Comparison of ENCODE assay signal across 28 cellular contexts in the genomic region with DNA sequence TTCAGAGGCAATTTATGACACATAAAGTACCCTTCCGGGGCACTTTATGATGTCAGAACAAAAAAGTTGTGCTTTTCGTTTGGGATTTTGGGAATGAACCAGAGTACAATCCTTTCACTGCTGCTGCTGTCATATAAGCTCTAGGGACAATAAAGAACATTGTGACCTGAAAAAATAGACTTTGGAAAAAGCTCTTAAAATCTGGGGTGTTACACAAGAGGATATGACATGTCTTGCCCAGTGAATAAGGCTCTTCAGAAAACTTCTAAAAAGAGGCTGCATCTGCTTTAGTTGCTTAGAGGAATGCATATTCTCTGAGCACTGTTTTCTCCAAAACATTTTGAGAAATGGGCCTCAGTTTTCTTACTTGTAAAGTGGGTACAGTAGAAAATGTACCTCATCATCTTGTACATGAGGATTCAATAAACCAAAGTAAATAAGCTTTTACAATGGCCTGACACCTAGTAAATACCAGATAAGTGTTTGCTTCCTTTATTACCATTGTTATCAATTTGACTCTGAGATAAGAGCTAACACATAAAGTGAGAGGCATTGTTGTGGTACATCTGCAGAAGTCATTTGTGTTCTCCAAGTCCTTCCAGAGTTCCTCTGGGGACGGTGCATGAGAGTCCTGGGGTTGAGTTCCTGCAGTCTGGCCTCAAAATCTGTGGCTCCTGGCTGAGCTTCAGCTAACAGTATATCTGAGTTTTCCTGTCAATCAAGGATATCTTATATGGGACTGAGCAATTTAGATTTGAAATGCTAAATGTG.
"Had no signal": no experiment of that assay in that cellular context is flagged by ENCODE, and none has a peak within 500 bp of the region (broad histone marks: within the 10 kb centered on the region; RNA-seq: fewer than 3 reads in every experiment).

No MANE protein-coding gene starts in this region.

- H3K27ac ChIP-seq: ascending aorta, breast epithelium, esophagus muscularis mucosa, left lung, suprapubic skin, transverse colon, uterus had no signal

- H3K36me3 Mint-ChIP-seq: naive B cell had no signal

- H3K4me1 Mint-ChIP-seq: activated naive CD8-positive, alpha-beta T cell treated with anti-CD3 and anti-CD28 coated beads, Interleukin-2, amount 50 U/mL, for 24 hours; naive B cell had no signal

- H3K27me3 ChIP-seq: ascending aorta, breast epithelium, esophagus muscularis mucosa, left lung, suprapubic skin, transverse colon, uterus had no signal

- H3K36me3 ChIP-seq: ascending aorta, breast epithelium, esophagus muscularis mucosa, left lung, suprapubic skin, transverse colon, uterus had no signal

- H3K27ac Mint-ChIP-seq: activated naive CD4-positive, alpha-beta T cell treated with anti-CD3 and anti-CD28 coated beads for 36 hours; activated naive CD8-positive, alpha-beta T cell treated with anti-CD3 and anti-CD28 coated beads, Interleukin-2, amount 50 U/mL, for 24 hours; naive B cell; progenitor cell of endocrine pancreas; stimulated activated naive CD8-positive, alpha-beta T cell treated with anti-CD3 and anti-CD28 coated beads, Interleukin-15, Interleukin-2, amounts not matched to agents 100 ng/mL and 50 ng/mL, for 24 hours; T-helper 1 cell treated with Interleukin-12 subunit alpha and Interleukin-12 subunit beta and Interleukin-4 antibody, amounts not matched to agents 30 μg/mL and 1 μg/mL, for 36 hours had no signal

- H3K4me3 ChIP-seq: ascending aorta, breast epithelium, esophagus muscularis mucosa, left lung, mucosa of descending colon, suprapubic skin, transverse colon, uterus had no signal

- ATAC-seq: activated CD4-positive, CD25-positive, alpha-beta regulatory T cell treated with anti-CD3 and anti-CD28 coated beads, Interleukin-2, amount 50 U/mL, for 24 hours; activated naive CD8-positive, alpha-beta T cell treated with anti-CD3 and anti-CD28 coated beads, Interleukin-2, amount 50 U/mL, for 24 hours; activated T-cell treated with anti-CD3 and anti-CD28 coated beads, Interleukin-2, amount 50 U/mL, for 4 hours; left lung; mucosa of descending colon had no signal

- DNase-seq: activated CD4-positive, alpha-beta T cell treated with anti-CD3 and anti-CD28 coated beads, Interleukin-2, amount 50 U/mL, for 1 hour; activated CD8-positive, alpha-beta memory T cell treated with anti-CD3 and anti-CD28 coated beads, Interleukin-2, amount 50 U/mL, for 4 hours; activated naive CD4-positive, alpha-beta T cell treated with anti-CD3 and anti-CD28 coated beads for 36 hours; activated naive CD8-positive, alpha-beta T cell treated with anti-CD3 and anti-CD28 coated beads, Interleukin-2, amount 50 U/mL, for 24 hours; activated T-cell treated with anti-CD3 and anti-CD28 coated beads, Interleukin-2, amount 50 U/mL, for 4 hours; cerebellar nuclear complex; cortex of kidney; effector CD4-positive, alpha-beta T cell; foreskin fibroblast; hypothalamus; islet precursor cell; left lung; mucosa of descending colon; naive B cell; small intestine; stimulated activated CD4-positive, alpha-beta T cell treated with anti-CD3 and anti-CD28 coated beads, Interleukin-15, amount 100 ng/mL, for 24 hours; stimulated activated CD4-positive, alpha-beta T cell treated with anti-CD3 and anti-CD28 coated beads, Interleukin-2, amount 100 ng/mL, for 48 hours; transverse colon; uterus had no signal

- H3K9me3 ChIP-seq: ascending aorta, breast epithelium, left lung, mucosa of descending colon, suprapubic skin, transverse colon, uterus had no signal

- H3K4me1 ChIP-seq: ascending aorta, breast epithelium, left lung, uterus had no signal

- H3K4me3 Mint-ChIP-seq: activated naive CD4-positive, alpha-beta T cell treated with anti-CD3 and anti-CD28 coated beads for 36 hours; activated naive CD8-positive, alpha-beta T cell treated with anti-CD3 and anti-CD28 coated beads, Interleukin-2, amount 50 U/mL, for 24 hours; activated T-cell treated with anti-CD3 and anti-CD28 coated beads, Interleukin-2, amount 50 U/mL, for 4 hours; naive B cell; neural crest cell; stimulated activated naive CD8-positive, alpha-beta T cell treated with anti-CD3 and anti-CD28 coated beads, Interleukin-15, Interleukin-2, amounts not matched to agents 100 ng/mL and 50 ng/mL, for 24 hours; T-helper 1 cell treated with Interleukin-12 subunit alpha and Interleukin-12 subunit beta and Interleukin-4 antibody, amounts not matched to agents 30 μg/mL and 1 μg/mL, for 36 hours had no signal

- H3K9me3 Mint-ChIP-seq: activated naive CD4-positive, alpha-beta T cell treated with anti-CD3 and anti-CD28 coated beads for 36 hours; activated naive CD8-positive, alpha-beta T cell treated with anti-CD3 and anti-CD28 coated beads, Interleukin-2, amount 50 U/mL, for 24 hours; activated T-cell treated with anti-CD3 and anti-CD28 coated beads, Interleukin-2, amount 50 U/mL, for 4 hours; neural crest cell; stimulated activated naive CD8-positive, alpha-beta T cell treated with anti-CD3 and anti-CD28 coated beads, Interleukin-15, Interleukin-2, amounts not matched to agents 100 ng/mL and 50 ng/mL, for 24 hours; T-helper 1 cell treated with Interleukin-12 subunit alpha and Interleukin-12 subunit beta and Interleukin-4 antibody, amounts not matched to agents 30 μg/mL and 1 μg/mL, for 36 hours had no signal

- H3K27me3 Mint-ChIP-seq: activated naive CD8-positive, alpha-beta T cell treated with anti-CD3 and anti-CD28 coated beads, Interleukin-2, amount 50 U/mL, for 24 hours; progenitor cell of endocrine pancreas had no signal
